ENCODE assay signal across 9 cellular contexts in genomic region chr11:925158-925495, GRCh38. TPM values are rescaled to one million over a fixed set of nuclear protein-coding genes. Genes with fewer than 3 reads are reported as not detected.
DNase-seq lines count a peak whose midpoint lies in the region; ATAC-seq, FAIRE-seq and TF ChIP-seq lines count a peak whose summit lies in the region.
"Had no signal": no experiment of that assay in that cellular context is flagged by ENCODE, and none has a peak within 500 bp of the region (broad histone marks: within the 10 kb centered on the region; RNA-seq: fewer than 3 reads in every experiment).

No MANE protein-coding gene starts in this region.

- intact Hi-C loops in colonic mucosa (cut with DNase I), result no loop called here

- TF ChIP-seq RAD21 in A549 (conservative IDR thresholded peaks at IDR 0.05 in 1 of 2, IDR thresholded peaks at IDR 0.05 in 1 of 2), result no peak

- no peak for DNase-seq in A549 (ENCODE audit: low read depth in 1 of 2, low spot score in 1 of 2)
- DNase-seq in colonic mucosa, result no peak
- no peak for DNase-seq in mesenchymal stem cell
- no peak for DNase-seq in HUDEP-2 (lab: John Stamatoyannopoulos, UW; ENCODE audit: unreplicated experiment in 76 of 76)
- DNase-seq in OCI-M2 (lab: John Stamatoyannopoulos, UW; ENCODE audit: unreplicated experiment), result no peak
- DNase-seq in activated naive CD8-positive, alpha-beta T cell treated with anti-CD3 and anti-CD28 coated beads, Interleukin-2, amount 50 U/mL, for 24 hours, result no peak

- ATAC-seq in A549 (no peak), HG03442 (IDR thresholded peaks at IDR 0.05; ENCODE audit: unreplicated experiment) (peak; percentile 5), GM21717 (IDR thresholded peaks at IDR 0.05; ENCODE audit: unreplicated experiment) (no peak)
- ATAC-seq in activated naive CD8-positive, alpha-beta T cell treated with anti-CD3 and anti-CD28 coated beads, Interleukin-2, amount 50 U/mL, for 24 hours, result no peak

- H3K27me3 ChIP-seq in colonic mucosa (no peaks in the 10 kb centered on the region), mesenchymal stem cell (ENCODE audit: control insufficient read depth in 1 of 2, insufficient read depth in 1 of 2, low read length in 2 of 2) (no peaks in the 10 kb centered on the region)

- H3K14ac ChIP-seq in mesenchymal stem cell (ENCODE audit: low read length in 2 of 2), result no peak overlapping the region

- H3K4me1 Mint-ChIP-seq in activated naive CD8-positive, alpha-beta T cell treated with anti-CD3 and anti-CD28 coated beads, Interleukin-2, amount 50 U/mL, for 24 hours, result peaks cover 26% of the 10 kb centered on the region

- no peak overlapping the region for H3K4me3 Mint-ChIP-seq in activated naive CD8-positive, alpha-beta T cell treated with anti-CD3 and anti-CD28 coated beads, Interleukin-2, amount 50 U/mL, for 24 hours

- H2BK5ac ChIP-seq in mesenchymal stem cell (ENCODE audit: low read depth, low read length, poor library complexity, severe bottlenecking), result no peak overlapping the region

- H2AK5ac ChIP-seq in mesenchymal stem cell (ENCODE audit: low read length, severe bottlenecking), result no peak overlapping the region

- H3K27me3 Mint-ChIP-seq in activated naive CD8-positive, alpha-beta T cell treated with anti-CD3 and anti-CD28 coated beads, Interleukin-2, amount 50 U/mL, for 24 hours, result no peaks in the 10 kb centered on the region
- H3K27me3 Mint-ChIP-seq: CD4-positive, alpha-beta memory T cell had no signal

- H3K36me3 ChIP-seq in colonic mucosa (no peaks in the 10 kb centered on the region), mesenchymal stem cell (ENCODE audit: control insufficient read depth in 1 of 2, insufficient read depth in 2 of 2, low read depth in 1 of 2, low read length in 2 of 2) (peaks cover 10 to 18% of the 10 kb centered on the region in 2 experiments)

- no peak overlapping the region for H3K23ac ChIP-seq in mesenchymal stem cell (ENCODE audit: low read length in 2 of 2)

- H3K4me3 ChIP-seq in A549, result peak overlapping the region; percentile 96
- H3K4me3 ChIP-seq in colonic mucosa, result peak overlapping the region; percentile 55
- H3K4me3 ChIP-seq in mesenchymal stem cell (ENCODE audit: insufficient read depth in 1 of 2, low read depth in 1 of 2, low read length in 2 of 2), result peak overlapping the region; percentile 47 to 54

- no peaks in the 10 kb centered on the region for H3K9me3 ChIP-seq in A549
- no peaks in the 10 kb centered on the region for H3K9me3 ChIP-seq in colonic mucosa
- H3K9me3 ChIP-seq in mesenchymal stem cell (ENCODE audit: control insufficient read depth, low read length), result no peaks in the 10 kb centered on the region

- no peak overlapping the region for H3K27ac Mint-ChIP-seq in activated naive CD8-positive, alpha-beta T cell treated with anti-CD3 and anti-CD28 coated beads, Interleukin-2, amount 50 U/mL, for 24 hours

- H3K9ac ChIP-seq in colonic mucosa (ENCODE audit: low read depth in 2 of 2, low read length in 2 of 2) (peak overlapping the region in 1 of 2 donors; percentile 46), mesenchymal stem cell (ENCODE audit: low read length) (peak overlapping the region; percentile 76)

- FAIRE-seq in A549 (lab: Jason Lieb, UNC), result no peak

- peak overlapping the region; percentile 91 for H4K91ac ChIP-seq in mesenchymal stem cell (ENCODE audit: low read length)

- peak overlapping the region; percentile 71 for H3K4me2 ChIP-seq in A549
- peak overlapping the region; percentile 52 for H3K4me2 ChIP-seq in mesenchymal stem cell (ENCODE audit: low read length, poor library complexity, severe bottlenecking)

- H3K36me3 Mint-ChIP-seq in activated naive CD8-positive, alpha-beta T cell treated with anti-CD3 and anti-CD28 coated beads, Interleukin-2, amount 50 U/mL, for 24 hours (ENCODE audit: low read depth), result no peaks in the 10 kb centered on the region

- peak overlapping the region; percentile 68 for H2AFZ ChIP-seq in mesenchymal stem cell (ENCODE audit: low read depth, low read length)

- peaks cover 9% of the 10 kb centered on the region for H3K79me1 ChIP-seq in mesenchymal stem cell (replicated peaks; ENCODE audit: low read length, poor library complexity, severe bottlenecking)

- peak overlapping the region; percentile 74 for H2BK15ac ChIP-seq in mesenchymal stem cell (ENCODE audit: low read depth, poor library complexity, severe bottlenecking)

- H3K9me3 Mint-ChIP-seq in activated naive CD8-positive, alpha-beta T cell treated with anti-CD3 and anti-CD28 coated beads, Interleukin-2, amount 50 U/mL, for 24 hours, result no peaks in the 10 kb centered on the region
- H3K9me3 Mint-ChIP-seq: CD4-positive, alpha-beta memory T cell had no signal

- no peak for TF ChIP-seq EP300 in A549 (IDR thresholded peaks at IDR 0.05)

- peak overlapping the region; percentile 8 for H2BK120ac ChIP-seq in mesenchymal stem cell (ENCODE audit: low read depth, low read length)

- H2BK12ac ChIP-seq in mesenchymal stem cell (ENCODE audit: low read length in 2 of 2), result peak overlapping the region; percentile 23 to 62

- peaks cover 13% of the 10 kb centered on the region for H3K4me1 ChIP-seq in A549
- H3K4me1 ChIP-seq in colonic mucosa, result peaks cover 19% of the 10 kb centered on the region
- H3K4me1 ChIP-seq in mesenchymal stem cell (ENCODE audit: control insufficient read depth, insufficient read depth, low read depth, low read length), result peaks cover 35% of the 10 kb centered on the region

- peak overlapping the region; percentile 68 to 91 for H3K18ac ChIP-seq in mesenchymal stem cell (ENCODE audit: low read depth in 1 of 2, low read length in 2 of 2)

- no peak for TF ChIP-seq POLR2A in A549 (IDR thresholded peaks at IDR 0.05; ENCODE audit: low read length)

- WGBS in A549 (ENCODE audit: missing lambda C conversion rate), result no CpG with 5 or more reads among the region's 28 CpGs
- WGBS in mesenchymal stem cell, result 86% methylated on average over 26 of the region's 28 CpGs

- H3K4ac ChIP-seq in mesenchymal stem cell (ENCODE audit: low read depth in 1 of 2, low read length in 2 of 2), result no peak overlapping the region

- peak overlapping the region; percentile 98 for H4K8ac ChIP-seq in mesenchymal stem cell (ENCODE audit: low read length)

- POLR2A ChIA-PET in A549 (lab: Yijun Ruan, JAX), result no interaction called here

- CTCF ChIA-PET in A549 (lab: Yijun Ruan, JAX), result interaction anchor here (0.6 to 3.2 kb wide), 33 partner anchors 8 to 130 kb away, joined by 3 to 26 read pairs (median 4); partner anchors contain the start of gene CHID1

- TF ChIP-seq CTCF in A549 (IDR thresholded peaks at IDR 0.05), result no peak
- TF ChIP-seq CTCF in colonic mucosa (IDR thresholded peaks at IDR 0.05), result no peak

- peak overlapping the region; percentile 98 to 99 for H3K27ac ChIP-seq in A549
- H3K27ac ChIP-seq in colonic mucosa, result no peak overlapping the region
- no peak overlapping the region for H3K27ac ChIP-seq in mesenchymal stem cell (ENCODE audit: low read length, poor library complexity, severe bottlenecking)

TF ChIP-seq in A549, 52 proteins besides CTCF, POLR2A, EP300 and RAD21:
- TF ChIP-seq HOXA7 (CRISPR knock-in tag; IDR thresholded peaks at IDR 0.05), result no peak
- no peak for TF ChIP-seq CBX8 (IDR thresholded peaks at IDR 0.05)
- no peak for TF ChIP-seq EHMT2 (IDR thresholded peaks at IDR 0.05; ENCODE audit: low read depth)
- TF ChIP-seq MAX (IDR thresholded peaks at IDR 0.05), result no peak
- no peak for TF ChIP-seq FOSB (CRISPR knock-in tag; IDR thresholded peaks at IDR 0.05)
- TF ChIP-seq JUN (IDR thresholded peaks at IDR 0.05), result no peak
- TF ChIP-seq FOSL2 (IDR thresholded peaks at IDR 0.05), result no peak
- TF ChIP-seq FOSL2 (CRISPR knock-in tag; IDR thresholded peaks at IDR 0.05), result no peak
- no peak for TF ChIP-seq BCL3 (IDR thresholded peaks at IDR 0.05)

RNA-seq across cellular contexts. Expression of gene AP2A2, which starts 0.5 kb away (rescaled TPM):
- polyA plus RNA-seq in A549 (2011; rRNA removed), result 60.4 and 72.6 TPM in 2 replicates
- 74.8 and 78.3 TPM in 2 replicates for polyA plus RNA-seq in A549 (2012; cell fraction: cytosol; rRNA removed)
- polyA plus RNA-seq in A549 (2012; cell fraction: nucleus; rRNA removed), result 123 and 157 TPM in 2 replicates
- 39.4 to 45.7 TPM (median 41.3 TPM) in 3 replicates for polyA plus RNA-seq in A549 (2017; fragmentation: RNase III; extraction: RNeasy Plus Mini Kit Qiagen cat#74134 plus additional on column Dnase treatment)
- 115 and 145 TPM in 2 replicates for polyA minus RNA-seq in A549 (2011; rRNA and poly(A)+ RNA removed)
- total RNA-seq in colonic mucosa, result 10 to 100 TPM; 69.4 to 72.5 TPM
- 75.8 TPM for polyA plus RNA-seq in mesenchymal stem cell (2013, experiment 1 of 2)
- polyA plus RNA-seq in mesenchymal stem cell (2013, experiment 2 of 2), result 83.6 TPM

RNA-seq across cellular contexts. Expression of gene CHID1, which starts 14.5 kb away (rescaled TPM):
- polyA plus RNA-seq in A549 (2011; rRNA removed), result 53.8 and 58.4 TPM in 2 replicates
- 86.9 and 87.3 TPM in 2 replicates for polyA plus RNA-seq in A549 (2012; cell fraction: cytosol; rRNA removed)
- 85.8 and 99.4 TPM in 2 replicates for polyA plus RNA-seq in A549 (2012; cell fraction: nucleus; rRNA removed)
- polyA plus RNA-seq in A549 (2017; fragmentation: RNase III; extraction: RNeasy Plus Mini Kit Qiagen cat#74134 plus additional on column Dnase treatment), result 70.5 to 74.4 TPM (median 70.6 TPM) in 3 replicates
- 56.0 and 69.2 TPM in 2 replicates for polyA minus RNA-seq in A549 (2011; rRNA and poly(A)+ RNA removed)
- total RNA-seq in colonic mucosa, result 100 to 1,000 TPM in 1 of 2 donors, 10 to 100 TPM in 1; 46.4 to 113 TPM
- 67.7 TPM for polyA plus RNA-seq in mesenchymal stem cell (2013, experiment 1 of 2)
- 65.9 TPM for polyA plus RNA-seq in mesenchymal stem cell (2013, experiment 2 of 2)

Comparison
In these comparisons a context has a peak if more than half of its experiments do, and no peak if none do; other contexts are left out.
1. H3K27ac ChIP-seq: peak in A549 (2 of 2); none in colonic mucosa (single experiment) and mesenchymal stem cell (single experiment).
2. Peak in every context shown above with its lines, with median percentiles within 50 percentile points of each other: H3K4me3 ChIP-seq.